In genomic region chr9:121815084-121815483, GRCh38 we compare ENCODE assay signal across 28 cellular contexts.
"Had no signal": no experiment of that assay in that cellular context is flagged by ENCODE, and none has a peak within 500 bp of the region (broad histone marks: within the 10 kb centered on the region; RNA-seq: fewer than 3 reads in every experiment).

No MANE protein-coding gene starts in this region.

- H3K27me3 ChIP-seq: ascending aorta, breast epithelium, MG63 had no signal

- DNase-seq: activated CD4-positive, alpha-beta T cell treated with anti-CD3 and anti-CD28 coated beads, Interleukin-2, amount 10 ng/mL, durations not matched to agents 24 days and 14 days; activated CD4-positive, alpha-beta T cell treated with anti-CD3 and anti-CD28 coated beads, Interleukin-2, amount 50 U/mL, for 4 hours; activated CD8-positive, alpha-beta T cell treated with anti-CD3 and anti-CD28 coated beads for 36 hours; activated gamma-delta T cell; activated naive CD4-positive, alpha-beta T cell treated with Interleukin-2 at 50 U/mL for 16 hours; activated naive CD8-positive, alpha-beta T cell treated with anti-CD3 and anti-CD28 coated beads, Interleukin-2, amount 10 ng/mL, durations not matched to agents 7 days and 5 days; activated T-cell treated with anti-CD3 and anti-CD28 coated beads, Interleukin-2, amount 50 U/mL, for 24 hours; amygdala; caudate nucleus; cerebellar nuclear complex; Kasumi-1; KG1; MG63; NCI-H1048; NCI-H1105 treated with DMSO at 0.1 percent for 48 hours; NCI-H1436; NCI-H1694; NCI-H2029; NCI-H345; NCI-H510A; NCI-H748 treated with DMSO at 0.1 percent for 48 hours; NK-92 treated with Interleukin-12 subunit alpha and Interleukin-12 subunit beta, amount 100 ng/mL, for 24 hours; OCI-M1; Right ventricle myocardium superior had no signal

- H3K27ac ChIP-seq: ascending aorta, breast epithelium had no signal

- H3K9me3 Mint-ChIP-seq: activated CD4-positive, alpha-beta T cell treated with anti-CD3 and anti-CD28 coated beads, Interleukin-2, amount 10 ng/mL, durations not matched to agents 24 days and 14 days; activated CD8-positive, alpha-beta T cell treated with anti-CD3 and anti-CD28 coated beads for 36 hours; activated naive CD4-positive, alpha-beta T cell treated with anti-CD3 and anti-CD28 coated beads, Interleukin-2, amount 50 U/mL, for 24 hours; activated naive CD8-positive, alpha-beta T cell treated with anti-CD3 and anti-CD28 coated beads, Interleukin-2, amount 10 ng/mL, durations not matched to agents 7 days and 5 days; activated T-cell treated with anti-CD3 and anti-CD28 coated beads, Interleukin-2, amount 50 U/mL, for 24 hours; activated T-helper 2 cell treated with anti-CD3 and anti-CD28 coated beads, Interferon-gamma antibody, Interleukin-2, Interleukin-4, amounts not matched to agents 10 μg/mL and 5 μg/mL and 100 μg/mL, durations not matched to agents 14 hours and 24 hours and 36 hours had no signal

- H3K4me3 ChIP-seq: ascending aorta, breast epithelium, MG63 had no signal

- H3K27ac Mint-ChIP-seq: activated CD4-positive, alpha-beta T cell treated with anti-CD3 and anti-CD28 coated beads, Interleukin-2, amount 10 ng/mL, durations not matched to agents 24 days and 14 days; activated CD8-positive, alpha-beta T cell treated with anti-CD3 and anti-CD28 coated beads for 36 hours; activated naive CD4-positive, alpha-beta T cell treated with anti-CD3 and anti-CD28 coated beads, Interleukin-2, amount 50 U/mL, for 24 hours; activated naive CD8-positive, alpha-beta T cell treated with anti-CD3 and anti-CD28 coated beads, Interleukin-2, amount 10 ng/mL, durations not matched to agents 7 days and 5 days; activated T-cell treated with anti-CD3 and anti-CD28 coated beads, Interleukin-2, amount 50 U/mL, for 24 hours; activated T-helper 2 cell treated with anti-CD3 and anti-CD28 coated beads, Interferon-gamma antibody, Interleukin-2, Interleukin-4, amounts not matched to agents 10 μg/mL and 5 μg/mL and 100 μg/mL, durations not matched to agents 14 hours and 24 hours and 36 hours had no signal

- H3K4me1 ChIP-seq: ascending aorta, breast epithelium had no signal

- H3K4me3 Mint-ChIP-seq: activated CD4-positive, alpha-beta T cell treated with anti-CD3 and anti-CD28 coated beads, Interleukin-2, amount 10 ng/mL, durations not matched to agents 24 days and 14 days; activated CD8-positive, alpha-beta T cell treated with anti-CD3 and anti-CD28 coated beads for 36 hours; activated naive CD4-positive, alpha-beta T cell treated with anti-CD3 and anti-CD28 coated beads, Interleukin-2, amount 50 U/mL, for 24 hours; activated naive CD8-positive, alpha-beta T cell treated with anti-CD3 and anti-CD28 coated beads, Interleukin-2, amount 10 ng/mL, durations not matched to agents 7 days and 5 days; activated T-cell treated with anti-CD3 and anti-CD28 coated beads, Interleukin-2, amount 50 U/mL, for 24 hours had no signal

- H3K36me3 Mint-ChIP-seq: activated naive CD4-positive, alpha-beta T cell treated with anti-CD3 and anti-CD28 coated beads, Interleukin-2, amount 50 U/mL, for 24 hours; activated naive CD8-positive, alpha-beta T cell treated with anti-CD3 and anti-CD28 coated beads, Interleukin-2, amount 10 ng/mL, durations not matched to agents 7 days and 5 days had no signal

- H3K4me1 Mint-ChIP-seq: activated CD4-positive, alpha-beta T cell treated with anti-CD3 and anti-CD28 coated beads, Interleukin-2, amount 10 ng/mL, durations not matched to agents 24 days and 14 days; activated naive CD4-positive, alpha-beta T cell treated with anti-CD3 and anti-CD28 coated beads, Interleukin-2, amount 50 U/mL, for 24 hours; activated naive CD8-positive, alpha-beta T cell treated with anti-CD3 and anti-CD28 coated beads, Interleukin-2, amount 10 ng/mL, durations not matched to agents 7 days and 5 days had no signal

- H3K27me3 Mint-ChIP-seq: activated CD4-positive, alpha-beta T cell treated with anti-CD3 and anti-CD28 coated beads, Interleukin-2, amount 10 ng/mL, durations not matched to agents 24 days and 14 days; activated CD8-positive, alpha-beta T cell treated with anti-CD3 and anti-CD28 coated beads for 36 hours; activated naive CD4-positive, alpha-beta T cell treated with anti-CD3 and anti-CD28 coated beads, Interleukin-2, amount 50 U/mL, for 24 hours; activated T-cell treated with anti-CD3 and anti-CD28 coated beads, Interleukin-2, amount 50 U/mL, for 24 hours had no signal

- H3K36me3 ChIP-seq: breast epithelium, MG63 had no signal

- H3K9me3 ChIP-seq: ascending aorta, breast epithelium, MG63 had no signal
